8 cellular contexts compared by ENCODE assay signal in the genomic region with DNA sequence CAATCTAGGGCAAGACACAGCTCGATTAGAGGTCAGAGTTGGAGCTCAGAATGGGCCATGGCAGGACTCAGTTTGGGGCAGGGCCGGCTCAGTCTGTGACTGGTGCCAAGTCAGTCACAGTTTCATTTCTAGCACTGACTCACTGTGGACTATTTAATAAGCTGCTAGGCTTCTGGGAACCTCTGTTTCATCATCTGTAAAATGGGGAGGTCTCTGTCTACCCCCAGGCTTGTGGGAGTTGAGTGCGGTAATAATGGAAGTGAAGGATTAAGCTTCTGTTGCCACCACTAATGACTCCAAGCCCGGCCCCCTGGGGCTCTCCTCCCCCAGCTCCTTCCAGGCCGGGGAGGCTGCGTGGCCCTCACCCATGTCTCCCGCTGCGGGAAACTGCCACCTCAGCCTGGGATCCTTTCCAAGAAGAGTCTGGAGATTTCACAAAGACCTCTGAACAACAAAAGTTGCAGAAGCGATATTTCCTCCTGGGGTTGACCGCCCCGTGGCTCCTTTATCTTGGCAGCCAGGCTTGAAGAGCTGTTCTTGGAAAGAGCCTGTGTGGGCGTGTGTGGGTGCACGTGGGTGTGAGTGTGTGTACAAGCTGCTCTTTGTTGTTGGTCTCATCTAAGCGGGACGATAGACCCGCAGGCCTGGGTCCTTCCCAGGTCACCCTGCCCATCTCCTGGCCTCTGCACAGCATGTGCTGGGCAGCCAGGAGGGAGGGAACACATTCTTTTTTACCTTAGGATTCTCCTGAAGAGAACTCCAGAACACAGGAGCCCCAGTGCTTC. TPM values are rescaled to one million over a fixed set of nuclear protein-coding genes. Genes with fewer than 3 reads are reported as not detected.
DNase-seq lines count a peak whose midpoint lies in the region; ATAC-seq and TF ChIP-seq lines count a peak whose summit lies in the region.

No MANE protein-coding gene starts in this region.

- TF ChIP-seq POLR2A in thyroid gland (IDR thresholded peaks at IDR 0.05) = no peak

- H3K9me3 Mint-ChIP-seq in activated CD4-positive, alpha-beta memory T cell treated with anti-CD3 and anti-CD28 coated beads, Interleukin-2, amount 10 ng/mL, durations not matched to agents 7 days and 5 days = no peaks in the 10 kb centered on the region

- H3K27me3 ChIP-seq in thyroid gland = no peaks in the 10 kb centered on the region

- H3K36me3 ChIP-seq in thyroid gland = no peaks in the 10 kb centered on the region

- H3K36me3 Mint-ChIP-seq in activated CD4-positive, alpha-beta memory T cell treated with anti-CD3 and anti-CD28 coated beads, Interleukin-2, amount 10 ng/mL, durations not matched to agents 7 days and 5 days (ENCODE audit: low read depth) = no peaks in the 10 kb centered on the region

- H3K27ac ChIP-seq in thyroid gland = peak overlapping the region; percentile 10 to 73 (median 73)

- H3K27ac Mint-ChIP-seq in activated CD4-positive, alpha-beta memory T cell treated with anti-CD3 and anti-CD28 coated beads, Interleukin-2, amount 10 ng/mL, durations not matched to agents 7 days and 5 days = peak overlapping the region; percentile 65

- H3K4me1 Mint-ChIP-seq in activated CD4-positive, alpha-beta memory T cell treated with anti-CD3 and anti-CD28 coated beads, Interleukin-2, amount 10 ng/mL, durations not matched to agents 7 days and 5 days = peaks cover 34% of the 10 kb centered on the region

- H3K27me3 Mint-ChIP-seq in activated CD4-positive, alpha-beta memory T cell treated with anti-CD3 and anti-CD28 coated beads, Interleukin-2, amount 10 ng/mL, durations not matched to agents 7 days and 5 days = peaks cover 18% of the 10 kb centered on the region

- H3K4me3 ChIP-seq in thyroid gland (replicated peaks in 1 of 3) = no peak overlapping the region

- peak overlapping the region; percentile 32 for H3K4me3 Mint-ChIP-seq in activated CD4-positive, alpha-beta memory T cell treated with anti-CD3 and anti-CD28 coated beads, Interleukin-2, amount 10 ng/mL, durations not matched to agents 7 days and 5 days

- POLR2A ChIA-PET in activated CD4-positive, alpha-beta memory T cell treated with anti-CD3 and anti-CD28 coated beads, Interleukin-2, amount 10 ng/mL, durations not matched to agents 7 days and 5 days (lab: Charles Lee) = interaction anchor here (0.9 to 1.2 kb wide), 3 partner anchors 11 to 45 kb away, joined by 3 read pairs; no protein-coding TSS in a partner anchor

- 6 to 9% methylated on average over 15 to 16 of the region's 16 CpGs for WGBS in thyroid gland, 2 donors

- no peak for TF ChIP-seq CTCF in thyroid gland (IDR thresholded peaks at IDR 0.05)

- ATAC-seq in HG03196 (IDR thresholded peaks at IDR 0.05; ENCODE audit: unreplicated experiment) = peak; percentile 53
- ATAC-seq in HG02852 (IDR thresholded peaks at IDR 0.05; ENCODE audit: unreplicated experiment) = no peak
- no peak for ATAC-seq in HG03460 (IDR thresholded peaks at IDR 0.05; ENCODE audit: unreplicated experiment)

- CTCF ChIA-PET in activated CD4-positive, alpha-beta memory T cell treated with anti-CD3 and anti-CD28 coated beads, Interleukin-2, amount 10 ng/mL, durations not matched to agents 7 days and 5 days (lab: Charles Lee) = interaction anchor here (0.8 to 3.7 kb wide), 10 partner anchors 9 to 197 kb away, joined by 3 to 31 read pairs (median 4); a partner anchor contains a TSS

- no peaks in the 10 kb centered on the region for H3K9me3 ChIP-seq in thyroid gland

- H3K4me1 ChIP-seq in thyroid gland = peaks cover 34 to 52% of the 10 kb centered on the region in 2 donors

- intact Hi-C loops in thyroid gland (cut with DNase I) = no loop called here

- DNase-seq in GM04504 (ENCODE audit: low read depth) (peak; percentile 75), hepatic stellate cell (ENCODE audit: low spot score) (peak; percentile 41), thyroid gland (peak; percentile 80 to 81), iPS-NIHi7 (ENCODE audit: extremely low spot score) (no peak)
- peak; percentile 45 for DNase-seq in activated CD4-positive, alpha-beta memory T cell treated with anti-CD3 and anti-CD28 coated beads, Interleukin-2, amount 10 ng/mL, durations not matched to agents 7 days and 5 days

RNA-seq across cellular contexts. Expression of a gene that starts 29.1 kb away (rescaled TPM):
- not detected for total RNA-seq in activated CD4-positive, alpha-beta memory T cell treated with anti-CD3 and anti-CD28 coated beads, Interleukin-2, amount 10 ng/mL, durations not matched to agents 7 days and 5 days
- not detected for total RNA-seq in thyroid gland

RNA-seq across cellular contexts. Expression of a gene that starts 32.7 kb away (rescaled TPM):
- total RNA-seq in activated CD4-positive, alpha-beta memory T cell treated with anti-CD3 and anti-CD28 coated beads, Interleukin-2, amount 10 ng/mL, durations not matched to agents 7 days and 5 days = under 1 TPM; 0.30 to 0.38 TPM
- total RNA-seq in thyroid gland = not detected
